ENCODE assay signal across 8 cellular contexts in genomic region chr1:41365772-41366427, GRCh38. TPM values are rescaled to one million over a fixed set of nuclear protein-coding genes. Genes with fewer than 3 reads are reported as not detected.
DNase-seq lines count a peak whose midpoint lies in the region; ATAC-seq and TF ChIP-seq lines count a peak whose summit lies in the region.

No MANE protein-coding gene starts in this region.

- H3K27me3 ChIP-seq in cardiac muscle cell = peaks cover 15% of the 10 kb centered on the region
- peaks cover 75% of the 10 kb centered on the region for H3K27me3 ChIP-seq in NT2/D1 (ENCODE audit: insufficient read depth, insufficient read length)
- peaks cover 0 to 81% (median 45%) of the 10 kb centered on the region in 7 donors for H3K27me3 ChIP-seq in spleen (replicated peaks in 1 of 7)

- H3K9me3 ChIP-seq in cardiac muscle cell (ENCODE audit: low read depth) (no peaks in the 10 kb centered on the region), NT2/D1 (ENCODE audit: insufficient read depth, low read length) (no peaks in the 10 kb centered on the region), spleen (no peaks in the 10 kb centered on the region)

- WGBS in spleen, 5 donors = 3 to 12% (median 5%) methylated on average over 10 to 20 of the region's 20 CpGs

- H3K4me3 ChIP-seq in cardiac muscle cell = peak overlapping the region; percentile 35
- peak overlapping the region; percentile 34 for H3K4me3 ChIP-seq in NT2/D1 (ENCODE audit: insufficient read length, low read depth)
- peak overlapping the region; percentile 4 to 68 (median 36) for H3K4me3 ChIP-seq in spleen

- ATAC-seq in HG02588 (IDR thresholded peaks at IDR 0.05; ENCODE audit: unreplicated experiment) (no peak), esophagus mucosa (no peak)

- peak in 1 of 2 donors; percentile 41 for DNase-seq in cardiac muscle cell (ENCODE audit: low read depth in 1 of 2, low spot score in 1 of 2)
- DNase-seq in cardiac septum (ENCODE audit: low spot score) = no peak
- DNase-seq in NT2/D1 (ENCODE audit: low read depth, low spot score) = no peak
- DNase-seq in head of caudate nucleus = peak in 38 of 42 donors; percentile 42 to 84 (median 65)
- no peak for DNase-seq in spleen
- no peak for DNase-seq in hepatic stellate cell (ENCODE audit: low spot score)

- intact Hi-C loops in cardiac septum (cut with DNase I) (no loop called here), head of caudate nucleus (cut with DNase I) (loop anchor here (5.0 kb wide), 1 partner anchor 51 kb away; no protein-coding TSS in a partner anchor), spleen (cut with DNase I; ENCODE audit: low total_unique reads) (no loop called here)

- peak overlapping the region; percentile 15 for H3K27ac ChIP-seq in cardiac muscle cell
- peak overlapping the region in 2 of 8 donors; percentile 5 to 18 for H3K27ac ChIP-seq in spleen

- H3K4me1 ChIP-seq in cardiac muscle cell (ENCODE audit: low read depth) (peaks cover 47% of the 10 kb centered on the region), NT2/D1 (ENCODE audit: insufficient read depth, insufficient read length) (peaks cover 53% of the 10 kb centered on the region), spleen (peaks cover 16 to 50% (median 32%) of the 10 kb centered on the region in 6 donors)

- TF ChIP-seq CTCF in cardiac muscle cell (IDR thresholded peaks at IDR 0.05; ENCODE audit: low read depth, low read length) (no peak), spleen (IDR thresholded peaks at IDR 0.05 in 8 of 11, conservative IDR thresholded peaks at IDR 0.05 in 3 of 11) (no peak)

- TF ChIP-seq POLR2A in spleen (IDR thresholded peaks at IDR 0.05) = no peak

- H3K36me3 ChIP-seq in cardiac muscle cell = no peaks in the 10 kb centered on the region
- no peaks in the 10 kb centered on the region for H3K36me3 ChIP-seq in NT2/D1 (ENCODE audit: insufficient read depth, insufficient read length, low read length)
- H3K36me3 ChIP-seq in spleen = no peaks in the 10 kb centered on the region

- H3K9ac ChIP-seq in NT2/D1 (ENCODE audit: insufficient read length, low read depth) = peak overlapping the region; percentile 46

RNA-seq across cellular contexts. Expression of gene FOXO6, which starts 4.7 kb away (rescaled TPM):
- 9.9 and 18.2 TPM in 2 replicates for total RNA-seq in cardiac muscle cell
- polyA plus RNA-seq in cardiac muscle cell = 10.7 and 18.6 TPM in 2 replicates
- total RNA-seq in cardiac septum = 2.0 TPM
- 1 to 10 TPM in 2 of 7 donors, under 1 TPM in 4, not detected in 1; 0.26 to 1.6 (median 0.41) TPM for total RNA-seq in spleen
- under 1 TPM; 0.14 to 0.20 (median 0.19) TPM for polyA plus RNA-seq in spleen
- total RNA-seq in esophagus mucosa = not detected

Comparison
In these comparisons a context has a peak if more than half of its experiments do, and no peak if none do; other contexts are left out.
1. DNase-seq: peak in head of caudate nucleus (38 of 42); none in cardiac septum (single experiment), NT2/D1 (single experiment), spleen (single experiment) and hepatic stellate cell (single experiment).
2. Peak in every context shown above with its lines, with median percentiles within 50 percentile points of each other: H3K4me3 ChIP-seq.